Comparison of ENCODE assay signal across 20 cellular contexts in genomic region chr3:178257491-178257890, GRCh38.
"Had no signal": no experiment of that assay in that cellular context is flagged by ENCODE, and none has a peak within 500 bp of the region (broad histone marks: within the 10 kb centered on the region; RNA-seq: fewer than 3 reads in every experiment).

No MANE protein-coding gene starts in this region.

- H3K27me3 ChIP-seq: breast epithelium had no signal

- H3K36me3 ChIP-seq: breast epithelium had no signal

- H3K27ac ChIP-seq: breast epithelium, SK-N-MC, VCaP had no signal

- H3K4me1 ChIP-seq: breast epithelium had no signal

- H3K9me3 ChIP-seq: breast epithelium had no signal

- H3K4me3 ChIP-seq: breast epithelium, SK-N-MC had no signal

- DNase-seq: activated CD4-positive, alpha-beta T cell treated with anti-CD3 and anti-CD28 coated beads, Interleukin-2, amount 50 U/mL, for 1 hour; activated CD4-positive, CD25-positive, alpha-beta regulatory T cell; activated CD8-positive, alpha-beta memory T cell treated with anti-CD3 and anti-CD28 coated beads, Interleukin-2, amount 50 U/mL, for 48 hours; activated CD8-positive, alpha-beta T cell treated with anti-CD3 and anti-CD28 coated beads, Interleukin-2, amount 10 ng/mL, durations not matched to agents 7 days and 5 days; activated effector memory CD4-positive, alpha-beta T cell treated with Interleukin-2 at 50 U/mL for 16 hours; activated naive CD4-positive, alpha-beta T cell; activated T-cell treated with anti-CD3 and anti-CD28 coated beads, Interleukin-2, amount 50 U/mL, for 24 hours; aorta; Karpas-422; NCI-H1105 treated with DMSO at 0.1 percent for 48 hours; NCI-H1436 treated with DMSO at 0.1 percent for 48 hours; NCI-H187; NCI-H2081; NCI-H446; NCI-H526; RPMI8226; T-helper 1 cell had no signal
